In genomic region chr19:13436352-13436751, GRCh38 we compare ENCODE assay signal across 29 cellular contexts.
"Had no signal": no experiment of that assay in that cellular context is flagged by ENCODE, and none has a peak within 500 bp of the region (broad histone marks: within the 10 kb centered on the region; RNA-seq: fewer than 3 reads in every experiment).

No MANE protein-coding gene starts in this region.

- H3K9me3 ChIP-seq: esophagus squamous epithelium, gastrocnemius medialis, heart right ventricle, left lung, lower lobe of right lung, mucosa of descending colon had no signal

- H3K9me3 Mint-ChIP-seq: effector memory CD8-positive, alpha-beta T cell; endodermal cell had no signal

- H3K4me1 Mint-ChIP-seq: endodermal cell, mesothelial cell of epicardium, naive B cell had no signal

- H3K27ac Mint-ChIP-seq: effector memory CD8-positive, alpha-beta T cell; endodermal cell; mesothelial cell of epicardium; naive B cell had no signal

- H3K4me3 Mint-ChIP-seq: effector memory CD8-positive, alpha-beta T cell; endodermal cell; mesothelial cell of epicardium; naive B cell had no signal

- ATAC-seq: effector memory CD8-positive, alpha-beta T cell; esophagus mucosa; gastrocnemius medialis; heart right ventricle; left cardiac atrium; left lung; left ventricle myocardium superior; lower lobe of right lung; mucosa of descending colon had no signal

- H3K4me3 ChIP-seq: coronary artery, dorsolateral prefrontal cortex, esophagus squamous epithelium, gastrocnemius medialis, heart right ventricle, left lung, lower lobe of right lung, mucosa of descending colon had no signal

- DNase-seq: dermis blood vessel endothelial cell; dorsolateral prefrontal cortex; effector CD8-positive, alpha-beta T cell; effector memory CD8-positive, alpha-beta T cell; endodermal cell; erythroblast; esophagus squamous epithelium; foreskin fibroblast; foreskin melanocyte; gastrocnemius medialis; glutamatergic neuron; head of caudate nucleus; heart right ventricle; hippocampal formation; left cardiac atrium; left lung; left ventricle myocardium superior; lower lobe of right lung; mesenchymal stem cell; mucosa of descending colon; naive B cell had no signal

- H3K27me3 ChIP-seq: dorsolateral prefrontal cortex, esophagus squamous epithelium, gastrocnemius medialis, left lung had no signal

- H3K36me3 ChIP-seq: esophagus squamous epithelium, gastrocnemius medialis, heart right ventricle, left lung, lower lobe of right lung had no signal

- FAIRE-seq: colon, endometrium, islet of Langerhans, keratinocyte had no signal

- H3K27ac ChIP-seq: coronary artery, epithelial cell of prostate, esophagus squamous epithelium, gastrocnemius medialis, heart right ventricle, left lung, lower lobe of right lung had no signal

- H3K36me3 Mint-ChIP-seq: mesothelial cell of epicardium, naive B cell had no signal

- H3K4me1 ChIP-seq: esophagus squamous epithelium, gastrocnemius medialis, heart right ventricle, left lung, lower lobe of right lung had no signal
